ENCODE assay signal across 8 cellular contexts in genomic region chr11:34915136-34916013, GRCh38. TPM values are rescaled to one million over a fixed set of nuclear protein-coding genes. Genes with fewer than 3 reads are reported as not detected.
DNase-seq lines count a peak whose midpoint lies in the region; ATAC-seq and TF ChIP-seq lines count a peak whose summit lies in the region.

No MANE protein-coding gene starts in this region.

- H3K4me1 ChIP-seq in left lung: peaks cover 6 to 39% of the 10 kb centered on the region in 2 donors

- H3K27ac ChIP-seq in left lung: peak overlapping the region; percentile 92 to 98

- intact Hi-C loops in left lung (cut with DNase I): no loop called here

- no peaks in the 10 kb centered on the region for H3K9me3 ChIP-seq in left lung

- DNase-seq in SIG-M5 treated with dmso at 0.1 percent for 504 hours (lab: John Stamatoyannopoulos, UW; ENCODE audit: unreplicated experiment): peak; percentile 58
- no peak for DNase-seq in SIG-M5 (lab: John Stamatoyannopoulos, UW)
- peak; percentile 85 for DNase-seq in NCI-H69 (lab: John Stamatoyannopoulos, UW)
- peak; percentile 46 to 47 for DNase-seq in cardiac fibroblast (ENCODE audit: low read depth in 2 of 2)
- DNase-seq in left lung: no peak
- DNase-seq in stimulated activated naive CD8-positive, alpha-beta T cell treated with anti-CD3 and anti-CD28 coated beads, Interleukin-15, Interleukin-2, amounts not matched to agents 100 U/mL and 50 U/mL, for 24 hours: no peak
- DNase-seq in mesenteric fat pad (ENCODE audit: low spot score): no peak

- peak; percentile 12 for ATAC-seq in HG02885 (IDR thresholded peaks at IDR 0.05; ENCODE audit: poor library complexity, unreplicated experiment)
- peak; percentile 3 for ATAC-seq in left lung
- peak; percentile 1 for ATAC-seq in stimulated activated naive CD8-positive, alpha-beta T cell treated with anti-CD3 and anti-CD28 coated beads, Interleukin-15, Interleukin-2, amounts not matched to agents 100 U/mL and 50 U/mL, for 24 hours

- H3K36me3 ChIP-seq in left lung: peaks cover 0 to 4% of the 10 kb centered on the region in 2 donors

- H3K4me3 ChIP-seq in cardiac fibroblast (replicated peaks in 1 of 2; ENCODE audit: low read depth in 2 of 2, low read length in 2 of 2) (peak overlapping the region; percentile 86 to 91), left lung (peak overlapping the region; percentile 75 to 83)

- TF ChIP-seq CTCF in cardiac fibroblast (IDR thresholded peaks at IDR 0.05; ENCODE audit: low read depth, low read length) (no peak), left lung (IDR thresholded peaks at IDR 0.05) (no peak)

- H3K27me3 ChIP-seq in left lung: no peaks in the 10 kb centered on the region

RNA-seq across cellular contexts. Expression of gene APIP, which starts 0.8 kb away (rescaled TPM):
- total RNA-seq in left lung (10 to 100 TPM; 26.4 to 33.4 TPM), mesenteric fat pad (56.4 TPM)

RNA-seq across cellular contexts. Expression of gene PDHX, which starts 1.0 kb away (rescaled TPM):
- total RNA-seq in left lung: 10 to 100 TPM; 33.6 to 38.8 TPM
- total RNA-seq in mesenteric fat pad: 57.9 TPM

Comparison
In these comparisons a context has a peak if more than half of its experiments do, and no peak if none do; other contexts are left out.
1. DNase-seq: peak in SIG-M5 treated with dmso at 0.1 percent for 504 hours (single experiment), NCI-H69 (single experiment) and cardiac fibroblast (2 of 2); none in SIG-M5 (single experiment), left lung (0 of 2), stimulated activated naive CD8-positive, alpha-beta T cell treated with anti-CD3 and anti-CD28 coated beads, Interleukin-15, Interleukin-2, amounts not matched to agents 100 U/mL and 50 U/mL, for 24 hours (single experiment) and mesenteric fat pad (single experiment).
2. Peak in every context shown above with its lines, with median percentiles within 50 percentile points of each other: ATAC-seq.